8 cellular contexts compared by ENCODE assay signal in genomic region chr1:200738733-200739498, GRCh38. TPM values are rescaled to one million over a fixed set of nuclear protein-coding genes. Genes with fewer than 3 reads are reported as not detected.
DNase-seq lines count a peak whose midpoint lies in the region; ATAC-seq and TF ChIP-seq lines count a peak whose summit lies in the region.

Gene CAMSAP2, plus strand, starts transcription at chr1:200738893. Its CDS starts 935 bp downstream, at chr1:200739828.

- H3K9me3 Mint-ChIP-seq in activated B cell treated with CpG ODN at 0.5 μM for 24 hours = no peaks in the 10 kb centered on the region
- H3K9me3 Mint-ChIP-seq in immature natural killer cell = no peaks in the 10 kb centered on the region

- H3K27me3 Mint-ChIP-seq in activated B cell treated with CpG ODN at 0.5 μM for 24 hours (peaks cover 19% of the 10 kb centered on the region), immature natural killer cell (ENCODE audit: low read depth in 3 of 3) (peaks cover 7 to 20% (median 10%) of the 10 kb centered on the region in 3 donors)

- ATAC-seq in HG02884 (IDR thresholded peaks at IDR 0.05; ENCODE audit: unreplicated experiment) (peak; percentile 52), activated B cell treated with CpG ODN at 0.5 μM for 24 hours (ENCODE audit: low read depth) (peak; percentile 72), GM18861 (IDR thresholded peaks at IDR 0.05; ENCODE audit: unreplicated experiment) (no peak)

- TF ChIP-seq CTCF in GM13977 (IDR thresholded peaks at IDR 0.05; ENCODE audit: extremely low read depth, insufficient read depth, missing control alignments) = no peak
- TF ChIP-seq CTCF in activated B cell treated with CpG ODN at 0.5 μM for 24 hours (IDR thresholded peaks at IDR 0.05) = no peak
- TF ChIP-seq CTCF in cardiac fibroblast (IDR thresholded peaks at IDR 0.05; ENCODE audit: low read depth, low read length) = no peak
- no peak for TF ChIP-seq CTCF in smooth muscle cell (IDR thresholded peaks at IDR 0.05; ENCODE audit: borderline replicate concordance, insufficient read depth, poor library complexity, severe bottlenecking)

- WGBS in smooth muscle cell (ENCODE audit: low lambda C conversion rate) = 2% methylated on average over 48 of the region's 75 CpGs

- H3K4me2 ChIP-seq in smooth muscle cell = peak within 1 kb of the TSS; percentile 88

- H3K4me1 Mint-ChIP-seq in activated B cell treated with CpG ODN at 0.5 μM for 24 hours (peaks cover 17% of the 10 kb centered on the region), immature natural killer cell (peaks cover 13 to 20% of the 10 kb centered on the region in 2 donors)

- H3K36me3 Mint-ChIP-seq in activated B cell treated with CpG ODN at 0.5 μM for 24 hours (ENCODE audit: low read depth) (peaks cover 2% of the 10 kb centered on the region), immature natural killer cell (no peaks in the 10 kb centered on the region)

- H3K4me3 Mint-ChIP-seq in activated B cell treated with CpG ODN at 0.5 μM for 24 hours (peak within 1 kb of the TSS; percentile 91), immature natural killer cell (peak within 1 kb of the TSS; percentile 88 to 93 (median 91))

- H3K27me3 ChIP-seq in smooth muscle cell (ENCODE audit: low read depth) = no peaks in the 10 kb centered on the region

- intact Hi-C loops in activated B cell treated with CpG ODN at 0.5 μM for 24 hours (cut with micrococcal nuclease) = loop anchor here (2.0 kb wide), 2 partner anchors 68 to 116 kb away; no protein-coding TSS in a partner anchor

- H2AFZ ChIP-seq in smooth muscle cell (ENCODE audit: low read depth) = peak within 1 kb of the TSS; percentile 83

- in situ Hi-C loops in GM13977 (cut with MboI; ENCODE audit: low pct_unique_long_range_greater_than_20kb, low sequenced_read_pairs, unreplicated experiment) = no loop called here

- POLR2A ChIA-PET in activated B cell treated with CpG ODN at 0.5 μM for 24 hours (lab: Charles Lee) = interaction anchor here (1.0 kb wide), 1 partner anchor 69 kb away, joined by 7 read pairs; the partner anchor contains the start of gene DDX59

- no peaks in the 10 kb centered on the region for H3F3A ChIP-seq in smooth muscle cell (ENCODE audit: low read depth)

- CTCF ChIA-PET in activated B cell treated with CpG ODN at 0.5 μM for 24 hours (lab: Charles Lee) = interaction anchor here (0.9 kb wide), 1 partner anchor 64 kb away, joined by 4 read pairs; no protein-coding TSS in a partner anchor

- peaks cover 44% of the 10 kb centered on the region for H4K20me1 ChIP-seq in smooth muscle cell (ENCODE audit: low read depth)

- peak within 1 kb of the TSS; percentile 99 for H3K27ac ChIP-seq in smooth muscle cell (ENCODE audit: low read depth)

- DNase-seq in GM13977 (ENCODE audit: low spot score) = peak; percentile 85
- peak; percentile 91 for DNase-seq in NCI-H2107 (lab: John Stamatoyannopoulos, UW)
- peak; percentile 43 for DNase-seq in activated B cell treated with CpG ODN at 0.5 μM for 24 hours
- peak; percentile 89 to 96 for DNase-seq in cardiac fibroblast (ENCODE audit: low read depth in 2 of 2)
- DNase-seq in immature natural killer cell = peak; percentile 24 to 35 (median 32)
- DNase-seq in smooth muscle cell (lab: John Stamatoyannopoulos, UW; ENCODE audit: unreplicated experiment) = peak; percentile 90

- peaks cover 25% of the 10 kb centered on the region for H3K4me1 ChIP-seq in smooth muscle cell (ENCODE audit: low read depth)

- peak within 1 kb of the TSS; percentile 76 for H3K27ac Mint-ChIP-seq in activated B cell treated with CpG ODN at 0.5 μM for 24 hours
- peak within 1 kb of the TSS in 3 of 6 donors; percentile 24 to 43 (median 30) for H3K27ac Mint-ChIP-seq in immature natural killer cell

- H3K4me3 ChIP-seq in cardiac fibroblast (replicated peaks in 1 of 2; ENCODE audit: low read depth in 2 of 2, low read length in 2 of 2) = peak within 1 kb of the TSS; percentile 90 to 93
- H3K4me3 ChIP-seq in smooth muscle cell = peak within 1 kb of the TSS; percentile 71

- H3K79me2 ChIP-seq in smooth muscle cell (ENCODE audit: low read depth) = peaks cover 44% of the 10 kb centered on the region

- no peaks in the 10 kb centered on the region for H3K36me3 ChIP-seq in smooth muscle cell (ENCODE audit: low read depth)

- H3K9ac ChIP-seq in smooth muscle cell (ENCODE audit: low read depth) = peak within 1 kb of the TSS; percentile 98

- H3K9me3 ChIP-seq in smooth muscle cell (replicated peaks; ENCODE audit: low read depth) = no peaks in the 10 kb centered on the region

RNA-seq across cellular contexts. Expression of gene CAMSAP2, which starts in this region (rescaled TPM):
- 0.71 and 0.86 TPM in 2 replicates for total RNA-seq in activated B cell treated with CpG ODN at 0.5 μM for 24 hours
- polyA plus RNA-seq in immature natural killer cell = under 1 TPM in 1 of 3 donors, not detected in 2; 0.21 TPM
- total RNA-seq in smooth muscle cell = 57.5 and 61.1 TPM in 2 replicates
- 12.9 and 20.5 TPM in 2 replicates for polyA plus RNA-seq in smooth muscle cell

Comparison
In these comparisons a context has a peak if more than half of its experiments do, and no peak if none do; other contexts are left out.
1. RNA of gene CAMSAP2 (total RNA-seq): 57.5 to 61.1 TPM in smooth muscle cell; 0.71 to 0.86 TPM in activated B cell treated with CpG ODN at 0.5 μM for 24 hours; every median in the first group is over 10 times any median in the second.
2. RNA of gene CAMSAP2 (polyA plus RNA-seq): 12.9 to 20.5 TPM in smooth muscle cell; 0.21 TPM in immature natural killer cell; every median in the first group is over 10 times any median in the second.
3. Peak in DNase-seq and ATAC-seq in activated B cell treated with CpG ODN at 0.5 μM for 24 hours; RNA of the gene not detected or under 1 TPM.
4. Peak in DNase-seq in immature natural killer cell; RNA of the gene not detected or under 1 TPM.
5. DNase-seq: peak in every context shown above with its lines; median percentile 92 in cardiac fibroblast; 91 in NCI-H2107; 90 in smooth muscle cell; 85 in GM13977; 43 in activated B cell treated with CpG ODN at 0.5 μM for 24 hours; 32 in immature natural killer cell.